ENCODE assay signal across 9 cellular contexts in genomic region chr4:74397748-74398426, GRCh38. TPM values are rescaled to one million over a fixed set of nuclear protein-coding genes. Genes with fewer than 3 reads are reported as not detected.
A peak's percentile ranks its signal among the peaks of the same experiment; 100 is the strongest.
DNase-seq lines count a peak whose midpoint lies in the region; ATAC-seq and TF ChIP-seq lines count a peak whose summit lies in the region.
"Had no signal": no experiment of that assay in that cellular context is flagged by ENCODE, and none has a peak within 500 bp of the region (broad histone marks: within the 10 kb centered on the region; RNA-seq: fewer than 3 reads in every experiment).

No MANE protein-coding gene starts in this region.

- TF ChIP-seq CTCF in HL-60 (IDR thresholded peaks at IDR 0.05; ENCODE audit: insufficient read depth, low read length): no peak
- TF ChIP-seq CTCF in ascending aorta (IDR thresholded peaks at IDR 0.05): no peak
- no peak for TF ChIP-seq CTCF in psoas muscle (IDR thresholded peaks at IDR 0.05)
- no peak for TF ChIP-seq CTCF in GM13977 (IDR thresholded peaks at IDR 0.05; ENCODE audit: extremely low read depth, insufficient read depth, missing control alignments)

- H3K4me1 ChIP-seq in ascending aorta (no peaks in the 10 kb centered on the region), psoas muscle (no peaks in the 10 kb centered on the region)

- 65 to 80% (median 78%) methylated on average over 6 of the region's 6 CpGs for WGBS in psoas muscle, 3 donors

- H3K27ac ChIP-seq in HL-60 (replicated peaks) (peak overlapping the region; percentile 74), ascending aorta (no peak overlapping the region), psoas muscle (no peak overlapping the region)

- ATAC-seq in GM18511 (IDR thresholded peaks at IDR 0.05; ENCODE audit: unreplicated experiment) (peak; percentile 60), psoas muscle (no peak)

- no peaks in the 10 kb centered on the region for H3K27me3 ChIP-seq in HL-60 (ENCODE audit: insufficient read depth, poor library complexity, severe bottlenecking)
- no peaks in the 10 kb centered on the region for H3K27me3 ChIP-seq in ascending aorta
- H3K27me3 ChIP-seq in psoas muscle (ENCODE audit: insufficient read depth in 3 of 3, low read length in 2 of 3): no peaks in the 10 kb centered on the region

- no peaks in the 10 kb centered on the region for H3K9me3 ChIP-seq in ascending aorta
- H3K9me3 ChIP-seq in psoas muscle: no peaks in the 10 kb centered on the region

- DNase-seq in HL-60 (ENCODE audit: low read depth in 1 of 2, low spot score in 1 of 2) (peak in 1 of 2 experiments; percentile 7), ascending aorta (ENCODE audit: low spot score in 2 of 2) (no peak), psoas muscle (no peak), posterior vena cava (ENCODE audit: low spot score) (no peak), dedifferentiated amniotic fluid mesenchymal stem cell (ENCODE audit: extremely low spot score) (no peak), NCI-H1105 (lab: John Stamatoyannopoulos, UW) (no peak), GM13977 (ENCODE audit: low spot score) (no peak)
- DNase-seq: posterior cingulate gyrus had no signal

- intact Hi-C loops in ascending aorta (cut with DNase I): no loop called here
- intact Hi-C loops in psoas muscle (cut with DNase I): no loop called here
- intact Hi-C loops in posterior vena cava (cut with DNase I): no loop called here

- in situ Hi-C loops in GM13977 (cut with MboI; ENCODE audit: low pct_unique_long_range_greater_than_20kb, low sequenced_read_pairs, unreplicated experiment): no loop called here

- no peaks in the 10 kb centered on the region for H3K36me3 ChIP-seq in ascending aorta
- H3K36me3 ChIP-seq in psoas muscle (ENCODE audit: insufficient read depth in 1 of 2, low read depth in 1 of 2): no peaks in the 10 kb centered on the region

- H3K4me3 ChIP-seq in HL-60 (replicated peaks; ENCODE audit: insufficient read depth, low read length) (peak overlapping the region; percentile 50), ascending aorta (peak overlapping the region; percentile 5 to 45), psoas muscle (peak overlapping the region; percentile 29)

RNA-seq across cellular contexts. Expression of gene EREG, which starts 32.9 kb away (rescaled TPM):
- total RNA-seq in ascending aorta (not detected), psoas muscle (under 1 TPM in 1 of 4 donors, not detected in 3; 0.20 TPM), posterior vena cava (under 1 TPM; 0.29 to 0.37 TPM)
- polyA plus RNA-seq in psoas muscle: under 1 TPM in 1 of 3 donors, not detected in 2; 0.03 TPM

RNA-seq across cellular contexts. Expression of gene AREG, which starts 47.0 kb away (rescaled TPM):
- total RNA-seq in ascending aorta (4.0 TPM), psoas muscle (1 to 10 TPM in 2 of 4 donors, under 1 TPM in 1, not detected in 1; 0.25 to 1.3 (median 1.2) TPM), posterior vena cava (1 to 10 TPM; 2.9 to 6.0 TPM)
- 1 to 10 TPM in 1 of 3 donors, under 1 TPM in 2; 0.29 to 1.2 (median 0.31) TPM for polyA plus RNA-seq in psoas muscle
